Comparison of ENCODE assay signal across 18 cellular contexts in the genomic region with DNA sequence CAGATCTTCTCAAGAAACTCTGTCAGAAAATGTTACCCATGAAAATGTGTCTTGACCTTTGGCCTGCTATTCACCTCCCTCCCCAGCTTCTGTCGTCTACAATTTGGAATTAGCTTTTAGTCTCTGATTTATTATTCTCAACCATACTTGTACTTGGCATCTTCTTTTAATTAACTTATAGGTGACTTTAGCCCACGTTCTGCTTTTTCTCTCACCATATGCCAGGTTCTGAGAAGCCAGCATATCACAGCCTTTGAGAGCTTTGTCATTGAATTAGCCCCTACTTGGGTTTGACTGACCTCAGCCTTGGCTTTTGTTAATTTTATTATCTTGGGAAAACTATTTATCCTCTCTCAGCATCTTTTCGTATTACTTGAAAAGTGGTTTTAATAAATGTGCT.
"Had no signal": no experiment of that assay in that cellular context is flagged by ENCODE, and none has a peak within 500 bp of the region (broad histone marks: within the 10 kb centered on the region; RNA-seq: fewer than 3 reads in every experiment).

No MANE protein-coding gene starts in this region.

- ATAC-seq: foreskin keratinocyte; gastroesophageal sphincter; heart left ventricle; left cardiac atrium; left lung; left ventricle myocardium superior; lower lobe of right lung; mucosa of descending colon; naive thymus-derived CD8-positive, alpha-beta T cell had no signal

- H3K4me1 ChIP-seq: esophagus muscularis mucosa, foreskin keratinocyte, gastroesophageal sphincter, heart left ventricle, left lung, lower lobe of right lung had no signal

- H3K36me3 ChIP-seq: esophagus muscularis mucosa, gastroesophageal sphincter, heart left ventricle, left lung, lower lobe of right lung had no signal

- H3K27ac ChIP-seq: coronary artery, dorsolateral prefrontal cortex, esophagus muscularis mucosa, foreskin keratinocyte, gastroesophageal sphincter, heart left ventricle, left lung, lower lobe of right lung had no signal

- H3K9me3 ChIP-seq: esophagus muscularis mucosa, gastroesophageal sphincter, heart left ventricle, lower lobe of right lung had no signal

- H3K27me3 ChIP-seq: esophagus muscularis mucosa, foreskin keratinocyte, gastroesophageal sphincter, heart left ventricle, left lung had no signal

- DNase-seq: dermis blood vessel endothelial cell; dorsolateral prefrontal cortex; effector CD4-positive, alpha-beta T cell; effector memory CD4-positive, alpha-beta T cell; foreskin keratinocyte; heart left ventricle; hippocampal formation; left cardiac atrium; left lung; left ventricle myocardium superior; lower lobe of right lung; mesenchymal stem cell; mucosa of descending colon; naive B cell; naive thymus-derived CD8-positive, alpha-beta T cell had no signal

- H3K4me3 ChIP-seq: coronary artery, dorsolateral prefrontal cortex, esophagus muscularis mucosa, gastroesophageal sphincter, heart left ventricle, left lung, lower lobe of right lung, mucosa of descending colon had no signal
